ENCODE assay signal across 21 cellular contexts in the genomic region with DNA sequence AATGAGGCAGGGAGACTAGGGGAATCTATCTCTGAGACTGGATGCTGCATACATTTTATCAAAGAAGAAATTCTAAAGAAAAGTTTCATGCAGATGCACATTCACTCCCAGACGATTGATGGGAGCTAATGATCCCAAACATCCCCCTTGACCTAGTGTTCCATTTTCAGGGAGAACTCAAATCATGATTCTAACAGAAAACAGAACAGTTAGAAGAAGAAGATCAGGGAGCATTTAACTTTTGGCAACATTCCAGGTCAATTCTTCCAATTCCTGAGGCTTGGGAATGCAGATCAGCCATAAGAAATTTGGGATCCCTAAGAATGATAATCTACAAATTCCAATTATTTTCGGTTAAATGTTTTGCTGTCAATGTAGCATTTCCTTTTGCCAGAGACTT.
"Had no signal": no experiment of that assay in that cellular context is flagged by ENCODE, and none has a peak within 500 bp of the region (broad histone marks: within the 10 kb centered on the region; RNA-seq: fewer than 3 reads in every experiment).

No MANE protein-coding gene starts in this region.

- H3K9me3 ChIP-seq: neutrophil, thyroid gland had no signal

- H3K4me1 Mint-ChIP-seq: immature natural killer cell; naive thymus-derived CD4-positive, alpha-beta T cell; stimulated activated effector memory CD8-positive, alpha-beta T cell treated with anti-CD3 and anti-CD28 coated beads, Interleukin-12 subunit alpha, Interleukin-12 subunit beta, amount 100 ng/mL, for 72 hours had no signal

- H3K27me3 ChIP-seq: gastroesophageal sphincter, left lung, right atrium auricular region, suprapubic skin, thyroid gland had no signal

- H3K4me3 Mint-ChIP-seq: immature natural killer cell; naive thymus-derived CD4-positive, alpha-beta T cell; stimulated activated effector memory CD8-positive, alpha-beta T cell treated with anti-CD3 and anti-CD28 coated beads, Interleukin-12 subunit alpha, Interleukin-12 subunit beta, amount 100 ng/mL, for 72 hours; type B pancreatic cell had no signal

- H3K36me3 Mint-ChIP-seq: immature natural killer cell; stimulated activated effector memory CD8-positive, alpha-beta T cell treated with anti-CD3 and anti-CD28 coated beads, Interleukin-12 subunit alpha, Interleukin-12 subunit beta, amount 100 ng/mL, for 72 hours; type B pancreatic cell had no signal

- H3K4me2 ChIP-seq: smooth muscle cell had no signal

- H3K4me3 ChIP-seq: gastroesophageal sphincter, left lung, lung, right atrium auricular region, smooth muscle cell, suprapubic skin, thyroid gland had no signal

- H3K4me1 ChIP-seq: right atrium auricular region, thyroid gland had no signal

- H3K27ac Mint-ChIP-seq: immature natural killer cell; naive thymus-derived CD4-positive, alpha-beta T cell; stimulated activated effector memory CD8-positive, alpha-beta T cell treated with anti-CD3 and anti-CD28 coated beads, Interleukin-12 subunit alpha, Interleukin-12 subunit beta, amount 100 ng/mL, for 72 hours; type B pancreatic cell had no signal

- ATAC-seq: esophagus mucosa; gastroesophageal sphincter; left lung; naive thymus-derived CD4-positive, alpha-beta T cell; stimulated activated effector memory CD8-positive, alpha-beta T cell treated with anti-CD3 and anti-CD28 coated beads, Interleukin-12 subunit alpha, Interleukin-12 subunit beta, amount 100 ng/mL, for 72 hours; stimulated activated naive CD8-positive, alpha-beta T cell treated with anti-CD3 and anti-CD28 coated beads, Interleukin-15, Interleukin-2, amounts not matched to agents 100 U/mL and 50 U/mL, for 24 hours had no signal

- H3K27ac ChIP-seq: gastroesophageal sphincter, left lung, neutrophil, right atrium auricular region, suprapubic skin, thyroid gland had no signal

- H3K36me3 ChIP-seq: gastroesophageal sphincter, left lung, neutrophil, right atrium auricular region, suprapubic skin, thyroid gland had no signal

- DNase-seq: effector memory CD4-positive, alpha-beta T cell; foreskin fibroblast; glutamatergic neuron; immature natural killer cell; left lung; mesenchymal stem cell; naive thymus-derived CD4-positive, alpha-beta T cell; posterior cingulate gyrus; stimulated activated CD4-positive, alpha-beta T cell treated with anti-CD3 and anti-CD28 coated beads, Interleukin-4, amount 100 ng/mL, for 1 hour; stimulated activated CD8-positive, alpha-beta memory T cell treated with anti-CD3 and anti-CD28 coated beads, Interleukin-4, amount 100 ng/mL, for 48 hours; stimulated activated naive CD8-positive, alpha-beta T cell treated with anti-CD3 and anti-CD28 coated beads, Interleukin-15, Interleukin-2, amounts not matched to agents 100 U/mL and 50 U/mL, for 24 hours; thyroid gland had no signal
